11 cellular contexts compared by ENCODE assay signal in genomic region chr7:93574269-93574645, GRCh38. TPM values are rescaled to one million over a fixed set of nuclear protein-coding genes. Genes with fewer than 3 reads are reported as not detected.
DNase-seq lines count a peak whose midpoint lies in the region; ATAC-seq and TF ChIP-seq lines count a peak whose summit lies in the region.
"Had no signal": no experiment of that assay in that cellular context is flagged by ENCODE, and none has a peak within 500 bp of the region (broad histone marks: within the 10 kb centered on the region; RNA-seq: fewer than 3 reads in every experiment).

No MANE protein-coding gene starts in this region.

- H3K4me1 ChIP-seq in ES-I3 (ENCODE audit: insufficient read depth, low read length) (peaks cover 13% of the 10 kb centered on the region), PC-9 (replicated peaks; ENCODE audit: insufficient read depth) (peaks cover 11% of the 10 kb centered on the region), iPS-18a (ENCODE audit: control insufficient read depth, low read depth, low read length) (peaks cover 2% of the 10 kb centered on the region), PC-3 (ENCODE audit: insufficient read depth, low read length) (no peaks in the 10 kb centered on the region)

- no peak overlapping the region for H3K27ac ChIP-seq in PC-9
- no peak overlapping the region for H3K27ac ChIP-seq in iPS-18a (ENCODE audit: low read length)
- H3K27ac ChIP-seq in PC-3 (ENCODE audit: low read length) = no peak overlapping the region
- H3K27ac ChIP-seq: HL-60, neutrophil had no signal

- DNase-seq in PC-9 (no peak), retinal pigment epithelial cell (ENCODE audit: low read depth) (no peak), GOT3 (lab: John Stamatoyannopoulos, UW) (no peak), PC-3 (no peak), DMS 273 treated with DMSO at 0.1 percent for 48 hours (lab: John Stamatoyannopoulos, UW) (no peak)
- no peak for DNase-seq in stimulated activated CD4-positive, alpha-beta T cell treated with anti-CD3 and anti-CD28 coated beads, Interleukin-4, amount 100 ng/mL, for 4 hours

- H3K4me3 ChIP-seq in PC-9 (no peak overlapping the region), iPS-18a (ENCODE audit: low read length) (peak overlapping the region; percentile 69), retinal pigment epithelial cell (ENCODE audit: low read length) (peak overlapping the region; percentile 30), PC-3 (ENCODE audit: low read length) (no peak overlapping the region)
- H3K4me3 ChIP-seq: MG63 had no signal

- no peaks in the 10 kb centered on the region for H3F3A ChIP-seq in PC-9 (ENCODE audit: insufficient read depth, low read depth)
- no peaks in the 10 kb centered on the region for H3F3A ChIP-seq in PC-3 (ENCODE audit: low read length, unreplicated experiment)

- H2AFZ ChIP-seq in PC-9 (no peak overlapping the region), PC-3 (ENCODE audit: low read length) (no peak overlapping the region)

- no peak for ATAC-seq in PC-3

- CTCF ChIA-PET in PC-9 (lab: Charles Lee) = no interaction called here
- CTCF ChIA-PET in PC-3 (lab: Charles Lee) = no interaction called here

- H3K27me3 ChIP-seq in PC-9 (ENCODE audit: insufficient read depth, low read depth) = peaks cover 7% of the 10 kb centered on the region; the same call in 1 of the 2 replicates
- H3K27me3 ChIP-seq in iPS-18a (ENCODE audit: control insufficient read depth, insufficient read depth, low read length) = peaks cover 60% of the 10 kb centered on the region
- peaks cover 81% of the 10 kb centered on the region for H3K27me3 ChIP-seq in PC-3 (ENCODE audit: low read length)

- no peak for TF ChIP-seq CTCF in PC-9 (conservative IDR thresholded peaks at IDR 0.05)
- no peak for TF ChIP-seq CTCF in retinal pigment epithelial cell (conservative IDR thresholded peaks at IDR 0.05; ENCODE audit: low read depth, low read length)
- no peak for TF ChIP-seq CTCF in PC-3 (conservative IDR thresholded peaks at IDR 0.05; ENCODE audit: low read depth, low read length)

- H3K4me2 ChIP-seq in PC-9 (peak overlapping the region; percentile 74), PC-3 (ENCODE audit: low read length) (no peak overlapping the region)

- no peaks in the 10 kb centered on the region for H3K79me2 ChIP-seq in PC-9 (ENCODE audit: low read depth)
- no peaks in the 10 kb centered on the region for H3K79me2 ChIP-seq in PC-3 (ENCODE audit: low read length)

- H3K9ac ChIP-seq in ES-I3 (ENCODE audit: low read depth, low read length) (peak overlapping the region; percentile 47; the same call in 1 of the 2 replicates), iPS-18a (ENCODE audit: low read length) (no peak overlapping the region), PC-3 (ENCODE audit: low read length) (no peak overlapping the region)

- H3K36me3 ChIP-seq in ES-I3 (ENCODE audit: insufficient read depth, low read length) (no peaks in the 10 kb centered on the region), PC-9 (ENCODE audit: low read depth) (no peaks in the 10 kb centered on the region), iPS-18a (ENCODE audit: control insufficient read depth, low read depth, low read length) (no peaks in the 10 kb centered on the region), PC-3 (ENCODE audit: low read depth, low read length) (no peaks in the 10 kb centered on the region)
- H3K36me3 ChIP-seq: MG63, neutrophil had no signal

- H4K20me1 ChIP-seq in PC-9 (ENCODE audit: insufficient read depth) (no peaks in the 10 kb centered on the region), PC-3 (ENCODE audit: low read length) (no peaks in the 10 kb centered on the region)

- H3K9me3 ChIP-seq in ES-I3 (ENCODE audit: control insufficient read depth, insufficient read depth, low read length) (no peaks in the 10 kb centered on the region), PC-9 (ENCODE audit: insufficient read depth, low read depth) (no peaks in the 10 kb centered on the region), iPS-18a (ENCODE audit: control insufficient read depth, low read depth, low read length) (no peaks in the 10 kb centered on the region), PC-3 (ENCODE audit: low read length) (no peaks in the 10 kb centered on the region)
- H3K9me3 ChIP-seq: MG63, neutrophil had no signal

- H3K9me2 ChIP-seq in PC-9 (ENCODE audit: insufficient read depth) = no peaks in the 10 kb centered on the region
- no peaks in the 10 kb centered on the region for H3K9me2 ChIP-seq in PC-3 (replicated peaks; ENCODE audit: low read length)

- POLR2A ChIA-PET in PC-9 (lab: Charles Lee; ENCODE audit: unreplicated experiment) = interaction anchor here (0.6 kb wide), 1 partner anchor 457 kb away, joined by 5 read pairs; no protein-coding TSS in a partner anchor
- POLR2A ChIA-PET in PC-3 (lab: Charles Lee; ENCODE audit: unreplicated experiment) = interaction anchor here (0.7 kb wide), 2 partner anchors 174 to 582 kb away, joined by 3 to 4 read pairs; no protein-coding TSS in a partner anchor

- BruUV-seq in PC-9 (replicated peaks; lab: Mats Ljungman, UMichigan) (no TSS peak), PC-3 (replicated peaks; lab: Mats Ljungman, UMichigan) (no TSS peak)

- intact Hi-C loops in PC-9 (cut with micrococcal nuclease; ENCODE audit: unreplicated experiment) = no loop called here
- intact Hi-C loops in PC-3 (cut with micrococcal nuclease) = no loop called here

RNA-seq across cellular contexts. Expression of gene CALCR, which starts 0.3 kb away (rescaled TPM):
- total RNA-seq in PC-9 (2021) = not detected in 2 replicates
- total RNA-seq in PC-3 (2014; rRNA removed) = not detected in 2 replicates

Comparison
In these comparisons a context has a peak if more than half of its experiments do, and no peak if none do; other contexts are left out.
1. H3K4me3 ChIP-seq: peak in iPS-18a (single experiment) and retinal pigment epithelial cell (single experiment); none in PC-9 (single experiment) and PC-3 (single experiment).